Comparison of ENCODE assay signal across 2 cellular contexts in the genomic region with DNA sequence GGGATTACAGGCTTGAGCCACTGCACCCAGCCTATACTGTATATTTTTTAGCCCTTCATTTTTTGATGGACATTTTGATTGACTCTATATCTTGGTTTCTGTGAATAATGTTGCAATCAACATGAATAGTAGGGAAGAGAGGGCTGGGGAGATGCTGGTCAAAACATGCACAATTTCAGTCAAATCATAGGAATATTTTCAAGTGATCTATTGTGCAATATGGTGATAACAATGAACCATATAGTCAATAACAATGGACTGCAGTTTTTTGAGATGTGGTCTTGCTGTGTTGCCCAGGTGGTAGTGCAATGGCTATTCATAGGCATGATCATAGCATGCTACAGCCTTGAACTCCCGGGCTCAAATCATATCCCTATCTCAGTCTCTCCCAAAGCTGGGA.
A peak's percentile ranks its signal among the peaks of the same experiment; 100 is the strongest.
TF ChIP-seq lines count a peak whose summit lies in the region.

No MANE protein-coding gene starts in this region.

TF ChIP-seq in HepG2, 621 proteins besides CTCF, POLR2A, EP300 and RAD21:
- TF ChIP-seq CEBPB (IDR thresholded peaks at IDR 0.05; ENCODE audit: borderline replicate concordance, low read depth, low read length) (peak; percentile 58), ZNF572 (CRISPR knock-in tag; IDR thresholded peaks at IDR 0.05) (no peak), HDAC6 (IDR thresholded peaks at IDR 0.05; ENCODE audit: low read depth, low read length) (no peak), REXO4 (CRISPR knock-in tag; IDR thresholded peaks at IDR 0.05; ENCODE audit: borderline replicate concordance) (no peak)
- TF ChIP-seq, protein P1, sequence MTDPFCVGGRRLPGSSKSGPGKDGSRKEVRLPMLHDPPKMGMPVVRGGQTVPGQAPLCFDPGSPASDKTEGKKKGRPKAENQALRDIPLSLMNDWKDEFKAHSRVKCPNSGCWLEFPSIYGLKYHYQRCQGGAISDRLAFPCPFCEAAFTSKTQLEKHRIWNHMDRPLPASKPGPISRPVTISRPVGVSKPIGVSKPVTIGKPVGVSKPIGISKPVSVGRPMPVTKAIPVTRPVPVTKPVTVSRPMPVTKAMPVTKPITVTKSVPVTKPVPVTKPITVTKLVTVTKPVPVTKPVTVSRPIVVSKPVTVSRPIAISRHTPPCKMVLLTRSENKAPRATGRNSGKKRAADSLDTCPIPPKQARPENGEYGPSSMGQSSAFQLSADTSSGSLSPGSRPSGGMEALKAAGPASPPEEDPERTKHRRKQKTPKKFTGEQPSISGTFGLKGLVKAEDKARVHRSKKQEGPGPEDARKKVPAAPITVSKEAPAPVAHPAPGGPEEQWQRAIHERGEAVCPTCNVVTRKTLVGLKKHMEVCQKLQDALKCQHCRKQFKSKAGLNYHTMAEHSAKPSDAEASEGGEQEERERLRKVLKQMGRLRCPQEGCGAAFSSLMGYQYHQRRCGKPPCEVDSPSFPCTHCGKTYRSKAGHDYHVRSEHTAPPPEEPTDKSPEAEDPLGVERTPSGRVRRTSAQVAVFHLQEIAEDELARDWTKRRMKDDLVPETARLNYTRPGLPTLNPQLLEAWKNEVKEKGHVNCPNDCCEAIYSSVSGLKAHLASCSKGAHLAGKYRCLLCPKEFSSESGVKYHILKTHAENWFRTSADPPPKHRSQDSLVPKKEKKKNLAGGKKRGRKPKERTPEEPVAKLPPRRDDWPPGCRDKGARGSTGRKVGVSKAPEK (CRISPR knock-in tag; IDR thresholded peaks at IDR 0.05; ENCODE audit: borderline replicate concordance) = no peak

TF ChIP-seq in IMR-90, 13 proteins besides CTCF, POLR2A, EP300 and RAD21:
- no peak for TF ChIP-seq RFX5 (IDR thresholded peaks at IDR 0.05; ENCODE audit: low read depth, low read length)
- TF ChIP-seq CEBPB (IDR thresholded peaks at IDR 0.05; ENCODE audit: low read depth, low read length) = peak; percentile 59
- no peak for TF ChIP-seq MAFK (IDR thresholded peaks at IDR 0.05; ENCODE audit: low read depth, low read length)
